ENCODE assay signal across 10 cellular contexts in genomic region chr3:14472471-14473351, GRCh38.
DNase-seq lines count a peak whose midpoint lies in the region; ATAC-seq and TF ChIP-seq lines count a peak whose summit lies in the region.
"Had no signal": no experiment of that assay in that cellular context is flagged by ENCODE, and none has a peak within 500 bp of the region (broad histone marks: within the 10 kb centered on the region; RNA-seq: fewer than 3 reads in every experiment).

No MANE protein-coding gene starts in this region.

- H3K36me3 ChIP-seq in smooth muscle cell (ENCODE audit: low read depth), result no peaks in the 10 kb centered on the region
- peaks cover 76% of the 10 kb centered on the region for H3K36me3 ChIP-seq in effector memory CD4-positive, alpha-beta T cell (ENCODE audit: control insufficient read depth, insufficient read depth, low read length)

- peaks cover 5% of the 10 kb centered on the region for H3F3A ChIP-seq in smooth muscle cell (ENCODE audit: low read depth)

- peaks cover 9% of the 10 kb centered on the region for H3K4me1 ChIP-seq in smooth muscle cell (ENCODE audit: low read depth)
- H3K4me1 ChIP-seq in effector memory CD4-positive, alpha-beta T cell (ENCODE audit: control insufficient read depth, insufficient read depth, low read length, poor library complexity, severe bottlenecking), result no peaks in the 10 kb centered on the region

- H3K9me3 ChIP-seq in smooth muscle cell (replicated peaks; ENCODE audit: low read depth), result no peaks in the 10 kb centered on the region
- no peaks in the 10 kb centered on the region for H3K9me3 ChIP-seq in effector memory CD4-positive, alpha-beta T cell (ENCODE audit: control insufficient read depth, low read length)

- H3K4me3 ChIP-seq in foreskin fibroblast (ENCODE audit: low read depth in 1 of 2, low read length in 2 of 2), result no peak overlapping the region
- no peak overlapping the region for H3K4me3 ChIP-seq in smooth muscle cell
- no peak overlapping the region for H3K4me3 ChIP-seq in effector memory CD4-positive, alpha-beta T cell (ENCODE audit: insufficient read depth, low read depth, low read length, poor library complexity, severe bottlenecking)

- no peak for TF ChIP-seq CTCF in foreskin fibroblast (IDR thresholded peaks at IDR 0.05; ENCODE audit: low read depth, low read length)
- TF ChIP-seq CTCF in smooth muscle cell (IDR thresholded peaks at IDR 0.05; ENCODE audit: borderline replicate concordance, insufficient read depth, poor library complexity, severe bottlenecking), result no peak

- H3K27ac ChIP-seq in smooth muscle cell (ENCODE audit: low read depth), result peak overlapping the region; percentile 96
- H3K27ac ChIP-seq in effector memory CD4-positive, alpha-beta T cell (ENCODE audit: insufficient read depth, low read length, poor library complexity, severe bottlenecking), result no peak overlapping the region
- H3K27ac ChIP-seq: 22Rv1 had no signal

- peak overlapping the region; percentile 78 for H3K9ac ChIP-seq in smooth muscle cell (ENCODE audit: low read depth)

- no peak for ATAC-seq in GM18519 (IDR thresholded peaks at IDR 0.05; ENCODE audit: low FRiP score, unreplicated experiment)

- peak overlapping the region; percentile 72 for H3K4me2 ChIP-seq in smooth muscle cell

- peak; percentile 21 for DNase-seq in DMS53 (lab: John Stamatoyannopoulos, UW)
- no peak for DNase-seq in DMS53 treated with DMSO at 0.1 percent for 48 hours (lab: John Stamatoyannopoulos, UW; ENCODE audit: unreplicated experiment)
- peak; percentile 99 for DNase-seq in RPMI7951 (ENCODE audit: low read depth)
- DNase-seq in foreskin fibroblast, result peak; percentile 92 to 94
- peak; percentile 16 for DNase-seq in smooth muscle cell (lab: John Stamatoyannopoulos, UW; ENCODE audit: unreplicated experiment)
- no peak for DNase-seq in cerebellar cortex (ENCODE audit: low spot score)
- no peak for DNase-seq in effector memory CD4-positive, alpha-beta T cell
- DNase-seq: amygdala had no signal

- H2AFZ ChIP-seq in smooth muscle cell (ENCODE audit: low read depth), result no peak overlapping the region

- no peaks in the 10 kb centered on the region for H4K20me1 ChIP-seq in smooth muscle cell (ENCODE audit: low read depth)

- H3K79me2 ChIP-seq in smooth muscle cell (ENCODE audit: low read depth), result no peaks in the 10 kb centered on the region

- WGBS in smooth muscle cell (ENCODE audit: low lambda C conversion rate), result 32% methylated on average over 22 of the region's 22 CpGs

- H3K27me3 ChIP-seq in smooth muscle cell (ENCODE audit: low read depth), result no peaks in the 10 kb centered on the region
- no peaks in the 10 kb centered on the region for H3K27me3 ChIP-seq in effector memory CD4-positive, alpha-beta T cell (replicated peaks; ENCODE audit: control insufficient read depth, insufficient read depth, low read length, poor library complexity, severe bottlenecking)

Comparison
In these comparisons a context has a peak if more than half of its experiments do, and no peak if none do; other contexts are left out.
1. DNase-seq: peak in DMS53 (single experiment), RPMI7951 (single experiment), foreskin fibroblast (2 of 2) and smooth muscle cell (single experiment); none in DMS53 treated with DMSO at 0.1 percent for 48 hours (single experiment), cerebellar cortex (single experiment) and effector memory CD4-positive, alpha-beta T cell (0 of 3).